In the genomic region with DNA sequence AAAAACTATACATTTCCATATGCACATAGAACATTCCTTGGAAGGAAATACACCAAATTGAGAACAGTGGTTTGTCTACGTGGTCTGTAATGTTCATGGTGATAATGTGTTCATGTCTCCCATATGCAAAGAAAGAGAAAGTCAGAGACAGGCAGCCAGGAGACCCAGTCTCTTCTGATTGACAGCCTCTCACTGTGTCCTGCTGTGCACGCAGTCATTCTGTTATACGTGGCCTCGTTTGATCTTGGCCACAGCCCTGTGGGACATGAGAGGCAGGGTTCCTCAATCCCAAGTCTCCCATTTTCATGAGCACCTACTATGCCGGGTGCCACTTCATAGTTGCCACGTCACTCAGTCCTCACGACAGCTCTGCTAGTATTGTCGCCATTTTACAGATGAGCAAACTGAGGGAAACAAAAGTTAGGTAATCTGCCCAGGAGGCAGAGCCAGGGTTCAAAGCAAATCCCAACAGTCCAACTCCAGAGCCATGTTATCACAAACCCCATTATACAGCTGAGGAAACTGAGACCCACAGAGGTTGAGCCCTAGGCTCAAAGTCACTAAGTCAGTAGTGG, we compare ENCODE assay signal across 2 cellular contexts.
TF ChIP-seq lines count a peak whose summit lies in the region.

No MANE protein-coding gene starts in this region.

TF ChIP-seq in HepG2, 621 proteins besides CTCF, POLR2A, EP300 and RAD21:
- TF ChIP-seq, protein P1, sequence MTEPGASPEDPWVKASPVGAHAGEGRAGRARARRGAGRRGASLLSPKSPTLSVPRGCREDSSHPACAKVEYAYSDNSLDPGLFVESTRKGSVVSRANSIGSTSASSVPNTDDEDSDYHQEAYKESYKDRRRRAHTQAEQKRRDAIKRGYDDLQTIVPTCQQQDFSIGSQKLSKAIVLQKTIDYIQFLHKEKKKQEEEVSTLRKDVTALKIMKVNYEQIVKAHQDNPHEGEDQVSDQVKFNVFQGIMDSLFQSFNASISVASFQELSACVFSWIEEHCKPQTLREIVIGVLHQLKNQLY (CRISPR knock-in tag; IDR thresholded peaks at IDR 0.05) = no peak
- TF ChIP-seq CREB1 (IDR thresholded peaks at IDR 0.05) = 0 out of 2 replicates have a peak, but pooled peaks have one; percentile 24
- no peak for TF ChIP-seq CREB1 (CRISPR knock-in tag; IDR thresholded peaks at IDR 0.05)
- no peak for TF ChIP-seq MBNL3 (CRISPR knock-in tag; conservative IDR thresholded peaks at IDR 0.05)
- peak; percentile 55 for TF ChIP-seq ZNF629 (CRISPR knock-in tag; conservative IDR thresholded peaks at IDR 0.05)
- TF ChIP-seq NFKB2 (CRISPR knock-in tag; IDR thresholded peaks at IDR 0.05; ENCODE audit: borderline replicate concordance) = no peak
- TF ChIP-seq, protein P2, sequence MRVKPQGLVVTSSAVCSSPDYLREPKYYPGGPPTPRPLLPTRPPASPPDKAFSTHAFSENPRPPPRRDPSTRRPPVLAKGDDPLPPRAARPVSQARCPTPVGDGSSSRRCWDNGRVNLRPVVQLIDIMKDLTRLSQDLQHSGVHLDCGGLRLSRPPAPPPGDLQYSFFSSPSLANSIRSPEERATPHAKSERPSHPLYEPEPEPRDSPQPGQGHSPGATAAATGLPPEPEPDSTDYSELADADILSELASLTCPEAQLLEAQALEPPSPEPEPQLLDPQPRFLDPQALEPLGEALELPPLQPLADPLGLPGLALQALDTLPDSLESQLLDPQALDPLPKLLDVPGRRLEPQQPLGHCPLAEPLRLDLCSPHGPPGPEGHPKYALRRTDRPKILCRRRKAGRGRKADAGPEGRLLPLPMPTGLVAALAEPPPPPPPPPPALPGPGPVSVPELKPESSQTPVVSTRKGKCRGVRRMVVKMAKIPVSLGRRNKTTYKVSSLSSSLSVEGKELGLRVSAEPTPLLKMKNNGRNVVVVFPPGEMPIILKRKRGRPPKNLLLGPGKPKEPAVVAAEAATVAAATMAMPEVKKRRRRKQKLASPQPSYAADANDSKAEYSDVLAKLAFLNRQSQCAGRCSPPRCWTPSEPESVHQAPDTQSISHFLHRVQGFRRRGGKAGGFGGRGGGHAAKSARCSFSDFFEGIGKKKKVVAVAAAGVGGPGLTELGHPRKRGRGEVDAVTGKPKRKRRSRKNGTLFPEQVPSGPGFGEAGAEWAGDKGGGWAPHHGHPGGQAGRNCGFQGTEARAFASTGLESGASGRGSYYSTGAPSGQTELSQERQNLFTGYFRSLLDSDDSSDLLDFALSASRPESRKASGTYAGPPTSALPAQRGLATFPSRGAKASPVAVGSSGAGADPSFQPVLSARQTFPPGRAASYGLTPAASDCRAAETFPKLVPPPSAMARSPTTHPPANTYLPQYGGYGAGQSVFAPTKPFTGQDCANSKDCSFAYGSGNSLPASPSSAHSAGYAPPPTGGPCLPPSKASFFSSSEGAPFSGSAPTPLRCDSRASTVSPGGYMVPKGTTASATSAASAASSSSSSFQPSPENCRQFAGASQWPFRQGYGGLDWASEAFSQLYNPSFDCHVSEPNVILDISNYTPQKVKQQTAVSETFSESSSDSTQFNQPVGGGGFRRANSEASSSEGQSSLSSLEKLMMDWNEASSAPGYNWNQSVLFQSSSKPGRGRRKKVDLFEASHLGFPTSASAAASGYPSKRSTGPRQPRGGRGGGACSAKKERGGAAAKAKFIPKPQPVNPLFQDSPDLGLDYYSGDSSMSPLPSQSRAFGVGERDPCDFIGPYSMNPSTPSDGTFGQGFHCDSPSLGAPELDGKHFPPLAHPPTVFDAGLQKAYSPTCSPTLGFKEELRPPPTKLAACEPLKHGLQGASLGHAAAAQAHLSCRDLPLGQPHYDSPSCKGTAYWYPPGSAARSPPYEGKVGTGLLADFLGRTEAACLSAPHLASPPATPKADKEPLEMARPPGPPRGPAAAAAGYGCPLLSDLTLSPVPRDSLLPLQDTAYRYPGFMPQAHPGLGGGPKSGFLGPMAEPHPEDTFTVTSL (CRISPR knock-in tag; IDR thresholded peaks at IDR 0.05; ENCODE audit: borderline replicate concordance) = no peak

TF ChIP-seq in K562, 482 proteins besides CTCF, POLR2A, EP300 and RAD21:
- peak; percentile 83 for TF ChIP-seq RBM25 (IDR thresholded peaks at IDR 0.05; ENCODE audit: low read depth, low read length, severe bottlenecking)
- peak; percentile 36 for TF ChIP-seq MEIS2 (IDR thresholded peaks at IDR 0.05; ENCODE audit: partially characterized antibody)
- peak in 1 of 2 experiments; percentile 59; a peak in 1 of 4 replicates for TF ChIP-seq RCOR1 (IDR thresholded peaks at IDR 0.05; ENCODE audit: borderline replicate concordance in 1 of 2, low read depth in 2 of 2, low read length in 2 of 2)
- TF ChIP-seq, protein P3, sequence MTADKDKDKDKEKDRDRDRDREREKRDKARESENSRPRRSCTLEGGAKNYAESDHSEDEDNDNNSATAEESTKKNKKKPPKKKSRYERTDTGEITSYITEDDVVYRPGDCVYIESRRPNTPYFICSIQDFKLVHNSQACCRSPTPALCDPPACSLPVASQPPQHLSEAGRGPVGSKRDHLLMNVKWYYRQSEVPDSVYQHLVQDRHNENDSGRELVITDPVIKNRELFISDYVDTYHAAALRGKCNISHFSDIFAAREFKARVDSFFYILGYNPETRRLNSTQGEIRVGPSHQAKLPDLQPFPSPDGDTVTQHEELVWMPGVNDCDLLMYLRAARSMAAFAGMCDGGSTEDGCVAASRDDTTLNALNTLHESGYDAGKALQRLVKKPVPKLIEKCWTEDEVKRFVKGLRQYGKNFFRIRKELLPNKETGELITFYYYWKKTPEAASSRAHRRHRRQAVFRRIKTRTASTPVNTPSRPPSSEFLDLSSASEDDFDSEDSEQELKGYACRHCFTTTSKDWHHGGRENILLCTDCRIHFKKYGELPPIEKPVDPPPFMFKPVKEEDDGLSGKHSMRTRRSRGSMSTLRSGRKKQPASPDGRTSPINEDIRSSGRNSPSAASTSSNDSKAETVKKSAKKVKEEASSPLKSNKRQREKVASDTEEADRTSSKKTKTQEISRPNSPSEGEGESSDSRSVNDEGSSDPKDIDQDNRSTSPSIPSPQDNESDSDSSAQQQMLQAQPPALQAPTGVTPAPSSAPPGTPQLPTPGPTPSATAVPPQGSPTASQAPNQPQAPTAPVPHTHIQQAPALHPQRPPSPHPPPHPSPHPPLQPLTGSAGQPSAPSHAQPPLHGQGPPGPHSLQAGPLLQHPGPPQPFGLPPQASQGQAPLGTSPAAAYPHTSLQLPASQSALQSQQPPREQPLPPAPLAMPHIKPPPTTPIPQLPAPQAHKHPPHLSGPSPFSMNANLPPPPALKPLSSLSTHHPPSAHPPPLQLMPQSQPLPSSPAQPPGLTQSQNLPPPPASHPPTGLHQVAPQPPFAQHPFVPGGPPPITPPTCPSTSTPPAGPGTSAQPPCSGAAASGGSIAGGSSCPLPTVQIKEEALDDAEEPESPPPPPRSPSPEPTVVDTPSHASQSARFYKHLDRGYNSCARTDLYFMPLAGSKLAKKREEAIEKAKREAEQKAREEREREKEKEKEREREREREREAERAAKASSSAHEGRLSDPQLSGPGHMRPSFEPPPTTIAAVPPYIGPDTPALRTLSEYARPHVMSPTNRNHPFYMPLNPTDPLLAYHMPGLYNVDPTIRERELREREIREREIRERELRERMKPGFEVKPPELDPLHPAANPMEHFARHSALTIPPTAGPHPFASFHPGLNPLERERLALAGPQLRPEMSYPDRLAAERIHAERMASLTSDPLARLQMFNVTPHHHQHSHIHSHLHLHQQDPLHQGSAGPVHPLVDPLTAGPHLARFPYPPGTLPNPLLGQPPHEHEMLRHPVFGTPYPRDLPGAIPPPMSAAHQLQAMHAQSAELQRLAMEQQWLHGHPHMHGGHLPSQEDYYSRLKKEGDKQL (CRISPR knock-in tag; IDR thresholded peaks at IDR 0.05; ENCODE audit: borderline replicate concordance) = 0 out of 2 replicates have a peak, but pooled peaks have one; percentile 33
- TF ChIP-seq BRD4 (IDR thresholded peaks at IDR 0.05) = no peak
- TF ChIP-seq BCOR (IDR thresholded peaks at IDR 0.05) = peak; percentile 92
- no peak for TF ChIP-seq ATF1 (CRISPR knock-in tag; IDR thresholded peaks at IDR 0.05)
- 0 out of 2 replicates have a peak, but pooled peaks have one; percentile 14 for TF ChIP-seq ATF1 (tag; IDR thresholded peaks at IDR 0.05)
- TF ChIP-seq, protein P4, sequence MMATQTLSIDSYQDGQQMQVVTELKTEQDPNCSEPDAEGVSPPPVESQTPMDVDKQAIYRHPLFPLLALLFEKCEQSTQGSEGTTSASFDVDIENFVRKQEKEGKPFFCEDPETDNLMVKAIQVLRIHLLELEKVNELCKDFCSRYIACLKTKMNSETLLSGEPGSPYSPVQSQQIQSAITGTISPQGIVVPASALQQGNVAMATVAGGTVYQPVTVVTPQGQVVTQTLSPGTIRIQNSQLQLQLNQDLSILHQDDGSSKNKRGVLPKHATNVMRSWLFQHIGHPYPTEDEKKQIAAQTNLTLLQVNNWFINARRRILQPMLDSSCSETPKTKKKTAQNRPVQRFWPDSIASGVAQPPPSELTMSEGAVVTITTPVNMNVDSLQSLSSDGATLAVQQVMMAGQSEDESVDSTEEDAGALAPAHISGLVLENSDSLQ (IDR thresholded peaks at IDR 0.05) = peak; percentile 89
- 0 out of 2 replicates have a peak, but pooled peaks have one; percentile 40 for TF ChIP-seq ZKSCAN1 (IDR thresholded peaks at IDR 0.05; ENCODE audit: low read depth, low read length)
- peak; percentile 81; the same call in 1 of the 2 replicates for TF ChIP-seq SMARCA5 (IDR thresholded peaks at IDR 0.05)
- TF ChIP-seq, protein P5, sequence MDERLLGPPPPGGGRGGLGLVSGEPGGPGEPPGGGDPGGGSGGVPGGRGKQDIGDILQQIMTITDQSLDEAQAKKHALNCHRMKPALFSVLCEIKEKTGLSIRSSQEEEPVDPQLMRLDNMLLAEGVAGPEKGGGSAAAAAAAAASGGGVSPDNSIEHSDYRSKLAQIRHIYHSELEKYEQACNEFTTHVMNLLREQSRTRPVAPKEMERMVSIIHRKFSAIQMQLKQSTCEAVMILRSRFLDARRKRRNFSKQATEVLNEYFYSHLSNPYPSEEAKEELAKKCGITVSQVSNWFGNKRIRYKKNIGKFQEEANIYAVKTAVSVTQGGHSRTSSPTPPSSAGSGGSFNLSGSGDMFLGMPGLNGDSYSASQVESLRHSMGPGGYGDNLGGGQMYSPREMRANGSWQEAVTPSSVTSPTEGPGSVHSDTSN (CRISPR knock-in tag; IDR thresholded peaks at IDR 0.05; ENCODE audit: low read depth) = no peak
- TF ChIP-seq, protein P5 (tag; conservative IDR thresholded peaks at IDR 0.05; ENCODE audit: low read depth) = 0 out of 2 replicates have a peak, but pooled peaks have one; percentile 37
- TF ChIP-seq RB1 (IDR thresholded peaks at IDR 0.05; ENCODE audit: low read depth) = no peak
- peak; percentile 11 to 60; a peak in 1 of 4 replicates for TF ChIP-seq KDM1A (IDR thresholded peaks at IDR 0.05)
- TF ChIP-seq ZNF3 (CRISPR knock-in tag; IDR thresholded peaks at IDR 0.05) = no peak
- peak; percentile 35; the same call in 1 of the 2 replicates for TF ChIP-seq HDAC2 (IDR thresholded peaks at IDR 0.05)
- peak; percentile 74; the same call in 1 of the 2 replicates for TF ChIP-seq ADNP (tag; IDR thresholded peaks at IDR 0.05)
- TF ChIP-seq FIP1L1 (IDR thresholded peaks at IDR 0.05; ENCODE audit: low read depth, low read length, poor library complexity, severe bottlenecking) = no peak
